1 cellular context compared by ENCODE assay signal in genomic region chr2:37838541-37839167, GRCh38.
TF ChIP-seq lines count a peak whose summit lies in the region.

No MANE protein-coding gene starts in this region.

TF ChIP-seq in SK-N-SH treated with all-trans-retinoic acid at 6 μM for 48 hours, 23 proteins besides CTCF, POLR2A, EP300 and RAD21 (continued from another document):
- no peak for TF ChIP-seq TOX (CRISPR knock-in tag; IDR thresholded peaks at IDR 0.05; ENCODE audit: borderline replicate concordance)
- TF ChIP-seq ZNF8 (CRISPR knock-in tag; IDR thresholded peaks at IDR 0.05): peak; percentile 54
- no peak for TF ChIP-seq ZFP3 (CRISPR knock-in tag; IDR thresholded peaks at IDR 0.05)
- TF ChIP-seq RARB (CRISPR knock-in tag; IDR thresholded peaks at IDR 0.05): no peak
- TF ChIP-seq ZC3H10 (CRISPR knock-in tag; IDR thresholded peaks at IDR 0.05): no peak
- no peak for TF ChIP-seq ZFP30 (CRISPR knock-in tag; IDR thresholded peaks at IDR 0.05)
- TF ChIP-seq, protein P1, sequence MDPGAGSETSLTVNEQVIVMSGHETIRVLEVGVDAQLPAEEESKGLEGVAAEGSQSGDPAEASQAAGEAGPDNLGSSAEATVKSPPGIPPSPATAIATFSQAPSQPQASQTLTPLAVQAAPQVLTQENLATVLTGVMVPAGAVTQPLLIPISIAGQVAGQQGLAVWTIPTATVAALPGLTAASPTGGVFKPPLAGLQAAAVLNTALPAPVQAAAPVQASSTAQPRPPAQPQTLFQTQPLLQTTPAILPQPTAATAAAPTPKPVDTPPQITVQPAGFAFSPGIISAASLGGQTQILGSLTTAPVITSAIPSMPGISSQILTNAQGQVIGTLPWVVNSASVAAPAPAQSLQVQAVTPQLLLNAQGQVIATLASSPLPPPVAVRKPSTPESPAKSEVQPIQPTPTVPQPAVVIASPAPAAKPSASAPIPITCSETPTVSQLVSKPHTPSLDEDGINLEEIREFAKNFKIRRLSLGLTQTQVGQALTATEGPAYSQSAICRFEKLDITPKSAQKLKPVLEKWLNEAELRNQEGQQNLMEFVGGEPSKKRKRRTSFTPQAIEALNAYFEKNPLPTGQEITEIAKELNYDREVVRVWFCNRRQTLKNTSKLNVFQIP (CRISPR knock-in tag; IDR thresholded peaks at IDR 0.05; ENCODE audit: borderline replicate concordance, low read depth): no peak
- peak; percentile 99 for TF ChIP-seq TSHZ2 (CRISPR knock-in tag; IDR thresholded peaks at IDR 0.05)
- TF ChIP-seq ESRRG (CRISPR knock-in tag; IDR thresholded peaks at IDR 0.05): no peak
- TF ChIP-seq GLIS3 (CRISPR knock-in tag; IDR thresholded peaks at IDR 0.05): peak; percentile 19; the same call in 1 of the 2 replicates
- peak; percentile 40; the same call in 1 of the 2 replicates for TF ChIP-seq ZNF70 (CRISPR knock-in tag; IDR thresholded peaks at IDR 0.05)
- TF ChIP-seq CSDC2 (CRISPR knock-in tag; IDR thresholded peaks at IDR 0.05): no peak
- peak; percentile 86 for TF ChIP-seq BACH2 (CRISPR knock-in tag; IDR thresholded peaks at IDR 0.05; ENCODE audit: borderline replicate concordance)
- TF ChIP-seq CSRNP3 (CRISPR knock-in tag; IDR thresholded peaks at IDR 0.05): no peak
